8 cellular contexts compared by ENCODE assay signal in the genomic region with DNA sequence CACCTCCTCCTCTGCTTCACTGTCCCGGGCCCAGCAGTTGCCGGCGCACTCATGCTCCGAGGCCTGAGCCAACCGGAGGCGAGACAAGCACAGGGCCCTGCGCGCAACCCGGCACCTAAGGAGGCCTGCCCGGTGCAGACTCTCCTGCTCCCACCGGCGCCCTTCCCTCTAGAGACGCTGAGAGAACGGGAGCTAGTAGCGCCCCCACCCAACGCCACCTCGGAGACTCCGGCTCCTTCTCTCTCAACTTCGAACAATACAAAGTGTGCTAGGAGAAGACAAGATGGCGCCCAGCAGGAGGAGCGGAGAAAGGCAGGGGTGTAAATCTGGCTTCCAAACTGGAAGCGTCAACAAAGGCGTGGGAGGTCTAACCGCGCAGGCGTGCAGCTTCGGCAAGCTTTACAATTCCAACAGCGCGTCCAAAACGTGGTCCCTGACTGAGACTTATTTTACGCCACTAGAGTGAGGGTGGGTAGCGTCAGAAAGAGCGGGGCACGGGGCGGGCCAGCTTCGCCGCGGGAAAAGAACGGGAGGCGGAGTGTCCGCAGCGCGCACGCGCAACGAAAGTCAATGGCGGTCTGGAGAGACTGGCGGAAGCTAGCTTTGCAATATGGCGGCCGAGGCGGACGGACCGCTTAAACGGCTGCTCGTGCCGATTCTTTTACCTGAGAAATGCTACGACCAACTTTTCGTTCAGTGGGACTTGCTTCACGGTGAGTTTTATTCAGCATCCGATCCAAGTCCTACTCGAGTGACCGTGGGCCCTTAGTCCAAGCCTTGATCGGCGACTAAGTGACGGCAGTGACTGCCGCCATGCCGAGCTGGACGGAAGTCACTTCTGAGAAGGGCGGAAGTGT. TPM values are rescaled to one million over a fixed set of nuclear protein-coding genes. Genes with fewer than 3 reads are reported as not detected.
A peak's percentile ranks its signal among the peaks of the same experiment; 100 is the strongest.
DNase-seq lines count a peak whose midpoint lies in the region; ATAC-seq and TF ChIP-seq lines count a peak whose summit lies in the region.

MPDU1 (plus strand) TSS at position 600 of the 857 bp plus-strand sequence; CDS start at position 611, 11 bp downstream.

- peaks cover 16% of the 10 kb centered on the region for H3K79me1 ChIP-seq in trophoblast cell (ENCODE audit: low read length)

- H2AK5ac ChIP-seq in trophoblast cell (ENCODE audit: low read length) = peak within 1 kb of the TSS; percentile 99

- peaks cover 8% of the 10 kb centered on the region for H3K79me2 ChIP-seq in trophoblast cell (ENCODE audit: control insufficient read depth, insufficient read depth, low read length, poor library complexity)

- H4K91ac ChIP-seq in trophoblast cell (ENCODE audit: low read depth, low read length) = peak within 1 kb of the TSS; percentile 98

- peak within 1 kb of the TSS; percentile 67 for H2BK12ac ChIP-seq in trophoblast cell (ENCODE audit: low read length)

- peak within 1 kb of the TSS; percentile 96 for H3K14ac ChIP-seq in trophoblast cell (ENCODE audit: low read length)

- no peaks in the 10 kb centered on the region for H3K9me3 ChIP-seq in adipocyte (ENCODE audit: control insufficient read depth, low read length)
- no peaks in the 10 kb centered on the region for H3K9me3 ChIP-seq in cardiac muscle cell (ENCODE audit: low read depth)
- H3K9me3 ChIP-seq in trophoblast cell (ENCODE audit: insufficient read depth, low read depth, low read length) = peaks cover 2% of the 10 kb centered on the region
- H3K9me3 ChIP-seq in transverse colon = no peaks in the 10 kb centered on the region

- H3K4me2 ChIP-seq in trophoblast cell (ENCODE audit: low read length) = peak within 1 kb of the TSS; percentile 85

- peaks cover 6% of the 10 kb centered on the region for H3K36me3 ChIP-seq in adipocyte (ENCODE audit: control insufficient read depth, insufficient read depth, low read length, severe bottlenecking)
- peaks cover 10% of the 10 kb centered on the region for H3K36me3 ChIP-seq in cardiac muscle cell
- peaks cover 16 to 35% of the 10 kb centered on the region in 2 experiments for H3K36me3 ChIP-seq in trophoblast cell (ENCODE audit: control insufficient read depth in 1 of 2, insufficient read depth in 2 of 2, low read length in 2 of 2)
- peaks cover 0 to 5% (median 3%) of the 10 kb centered on the region in 4 donors for H3K36me3 ChIP-seq in transverse colon

- peak within 1 kb of the TSS; percentile 91 for H3K18ac ChIP-seq in trophoblast cell (ENCODE audit: low read length)

- H2BK5ac ChIP-seq in trophoblast cell (ENCODE audit: low read depth, low read length, poor library complexity) = peak within 1 kb of the TSS; percentile 34

- no peaks in the 10 kb centered on the region for H3K27me3 ChIP-seq in adipocyte (replicated peaks; ENCODE audit: control insufficient read depth, insufficient read depth, low read length)
- no peaks in the 10 kb centered on the region for H3K27me3 ChIP-seq in cardiac muscle cell
- H3K27me3 ChIP-seq in trophoblast cell (ENCODE audit: insufficient read depth, low read length) = no peaks in the 10 kb centered on the region
- H3K27me3 ChIP-seq in transverse colon = no peaks in the 10 kb centered on the region

- H4K12ac ChIP-seq in trophoblast cell (ENCODE audit: low read depth, low read length) = peak within 1 kb of the TSS; percentile 97

- in situ Hi-C loops in transverse colon (cut with MboI; ENCODE audit: low pct_ligation_motif_present in 1 of 4, low pct_unique_long_range_greater_than_20kb in 1 of 4, low sequenced_read_pairs in 3 of 4) = no loop called here

- H3K4ac ChIP-seq in trophoblast cell (ENCODE audit: low read depth, low read length) = peak within 1 kb of the TSS; percentile 94

- H2BK120ac ChIP-seq in trophoblast cell (ENCODE audit: insufficient read depth, low read length, poor library complexity) = peak within 1 kb of the TSS; percentile 88

- WGBS in trophoblast cell (ENCODE audit: extremely low coverage, insufficient coverage, insufficient read length) = no CpG with 5 or more reads among the region's 69 CpGs
- WGBS in transverse colon (ENCODE audit: low coverage in 1 of 2), 2 donors = 20% methylated on average over 69 of the region's 69 CpGs; no CpG with 5 or more reads in 1 of the 2 donors

- H3K9ac ChIP-seq in adipocyte (ENCODE audit: low read length) = peak within 1 kb of the TSS; percentile 96
- peak within 1 kb of the TSS; percentile 92 for H3K9ac ChIP-seq in trophoblast cell (ENCODE audit: low read length)

- H3K27ac ChIP-seq in cardiac muscle cell (peak within 1 kb of the TSS; percentile 97), trophoblast cell (ENCODE audit: low read depth, low read length) (peak within 1 kb of the TSS; percentile 86), transverse colon (peak within 1 kb of the TSS; percentile 89 to 91 (median 90))

- intact Hi-C loops in transverse colon (cut with DNase I; ENCODE audit: low total_unique reads) = loop anchor here (10.0 kb wide), 1 partner anchor 539 kb away; the partner anchor contains the start of gene SLC16A11

- TF ChIP-seq EP300 in transverse colon (IDR thresholded peaks at IDR 0.05; ENCODE audit: low read depth) = no peak

- H4K8ac ChIP-seq in trophoblast cell (ENCODE audit: low read depth, low read length) = peak within 1 kb of the TSS; percentile 96

- peak within 1 kb of the TSS; percentile 98 for H3K4me3 ChIP-seq in adipocyte (ENCODE audit: low read length)
- peak within 1 kb of the TSS; percentile 64 for H3K4me3 ChIP-seq in cardiac muscle cell
- peak within 1 kb of the TSS; percentile 82 for H3K4me3 ChIP-seq in trophoblast cell (ENCODE audit: low read depth, low read length)
- peak within 1 kb of the TSS; percentile 18 to 67 (median 48) for H3K4me3 ChIP-seq in transverse colon

- peak; percentile 77 for ATAC-seq in HG02678 (IDR thresholded peaks at IDR 0.05; ENCODE audit: unreplicated experiment)

- no peak within 1 kb of the TSS for H3K23ac ChIP-seq in trophoblast cell (ENCODE audit: low read length)

- peaks cover 67% of the 10 kb centered on the region for H3K4me1 ChIP-seq in adipocyte (ENCODE audit: control insufficient read depth, insufficient read depth, low read length)
- H3K4me1 ChIP-seq in cardiac muscle cell (ENCODE audit: low read depth) = peaks cover 16% of the 10 kb centered on the region
- peaks cover 15 to 19% of the 10 kb centered on the region in 2 experiments for H3K4me1 ChIP-seq in trophoblast cell (ENCODE audit: control insufficient read depth in 1 of 2, insufficient read depth in 2 of 2, low read length in 2 of 2)
- H3K4me1 ChIP-seq in transverse colon = peaks cover 35 to 69% (median 52%) of the 10 kb centered on the region in 4 donors

- H2AFZ ChIP-seq in trophoblast cell (ENCODE audit: insufficient read depth, low read length, poor library complexity) = peak within 1 kb of the TSS; percentile 77

- DNase-seq in NCI-H1436 (lab: John Stamatoyannopoulos, UW) (peak; percentile 97), T follicular helper cell (ENCODE audit: low read depth) (peak; percentile 89), adipocyte (ENCODE audit: low read depth) (peak; percentile 98), cardiac muscle cell (ENCODE audit: low read depth in 1 of 2, low spot score in 1 of 2) (peak; percentile 97 to 99), trophoblast cell (peak; percentile 96 to 99), transverse colon (peak; percentile 96)

- no peak for TF ChIP-seq CTCF in cardiac muscle cell (IDR thresholded peaks at IDR 0.05; ENCODE audit: low read depth, low read length)
- TF ChIP-seq CTCF in transverse colon (IDR thresholded peaks at IDR 0.05) = peak in 1 of 5 experiments; percentile 29

- TF ChIP-seq POLR2A in GM10847 (IDR thresholded peaks at IDR 0.05; ENCODE audit: extremely low read depth, insufficient read length) (peak; percentile 77), transverse colon (IDR thresholded peaks at IDR 0.05) (peak; percentile 83)

RNA-seq across cellular contexts. Expression of gene MPDU1, which starts in this region (rescaled TPM):
- total RNA-seq in cardiac muscle cell (90.9 and 128 TPM in 2 replicates), transverse colon (100 to 1,000 TPM in 3 of 4 donors, 10 to 100 TPM in 1; 97.9 to 312 (median 157) TPM)
- polyA plus RNA-seq in cardiac muscle cell = 63.6 and 86.9 TPM in 2 replicates
- polyA plus RNA-seq in trophoblast cell (2013) = 91.5 and 95.4 TPM in 2 replicates

Comparison
In these comparisons a context has a peak if more than half of its experiments do, and no peak if none do; other contexts are left out.
1. Peak in every context shown above with its lines: DNase-seq, ATAC-seq, H3K4me3 ChIP-seq and H3K27ac ChIP-seq.
2. H3K4me3 ChIP-seq: peak in every context shown above with its lines; median percentile 98 in adipocyte; 82 in trophoblast cell; 64 in cardiac muscle cell; 48 in transverse colon.